1 cellular context compared by ENCODE assay signal in the genomic region with DNA sequence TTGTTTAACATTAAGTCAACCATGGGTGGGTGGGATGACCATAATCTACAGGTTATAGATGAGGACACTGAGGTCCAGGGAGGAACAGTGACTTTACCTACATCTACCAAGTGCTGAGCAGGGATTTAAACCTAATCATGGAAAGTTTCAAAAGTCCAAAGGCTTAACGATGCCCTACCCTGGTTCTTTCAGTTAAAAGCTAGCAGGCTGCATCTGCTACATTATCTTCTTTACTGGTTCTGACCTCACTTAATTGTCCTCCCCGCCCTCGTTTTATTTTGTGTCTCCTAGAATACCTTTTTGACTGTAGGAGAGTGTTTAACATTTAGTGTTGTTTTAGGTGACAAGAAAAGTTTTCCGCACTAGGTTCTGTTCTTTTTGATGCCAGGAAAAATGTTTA.
TF ChIP-seq lines count a peak whose summit lies in the region.

No MANE protein-coding gene starts in this region.

TF ChIP-seq in GM23338, 12 proteins besides CTCF, POLR2A, EP300 and RAD21 (continued from another document):
- TF ChIP-seq, protein P1, sequence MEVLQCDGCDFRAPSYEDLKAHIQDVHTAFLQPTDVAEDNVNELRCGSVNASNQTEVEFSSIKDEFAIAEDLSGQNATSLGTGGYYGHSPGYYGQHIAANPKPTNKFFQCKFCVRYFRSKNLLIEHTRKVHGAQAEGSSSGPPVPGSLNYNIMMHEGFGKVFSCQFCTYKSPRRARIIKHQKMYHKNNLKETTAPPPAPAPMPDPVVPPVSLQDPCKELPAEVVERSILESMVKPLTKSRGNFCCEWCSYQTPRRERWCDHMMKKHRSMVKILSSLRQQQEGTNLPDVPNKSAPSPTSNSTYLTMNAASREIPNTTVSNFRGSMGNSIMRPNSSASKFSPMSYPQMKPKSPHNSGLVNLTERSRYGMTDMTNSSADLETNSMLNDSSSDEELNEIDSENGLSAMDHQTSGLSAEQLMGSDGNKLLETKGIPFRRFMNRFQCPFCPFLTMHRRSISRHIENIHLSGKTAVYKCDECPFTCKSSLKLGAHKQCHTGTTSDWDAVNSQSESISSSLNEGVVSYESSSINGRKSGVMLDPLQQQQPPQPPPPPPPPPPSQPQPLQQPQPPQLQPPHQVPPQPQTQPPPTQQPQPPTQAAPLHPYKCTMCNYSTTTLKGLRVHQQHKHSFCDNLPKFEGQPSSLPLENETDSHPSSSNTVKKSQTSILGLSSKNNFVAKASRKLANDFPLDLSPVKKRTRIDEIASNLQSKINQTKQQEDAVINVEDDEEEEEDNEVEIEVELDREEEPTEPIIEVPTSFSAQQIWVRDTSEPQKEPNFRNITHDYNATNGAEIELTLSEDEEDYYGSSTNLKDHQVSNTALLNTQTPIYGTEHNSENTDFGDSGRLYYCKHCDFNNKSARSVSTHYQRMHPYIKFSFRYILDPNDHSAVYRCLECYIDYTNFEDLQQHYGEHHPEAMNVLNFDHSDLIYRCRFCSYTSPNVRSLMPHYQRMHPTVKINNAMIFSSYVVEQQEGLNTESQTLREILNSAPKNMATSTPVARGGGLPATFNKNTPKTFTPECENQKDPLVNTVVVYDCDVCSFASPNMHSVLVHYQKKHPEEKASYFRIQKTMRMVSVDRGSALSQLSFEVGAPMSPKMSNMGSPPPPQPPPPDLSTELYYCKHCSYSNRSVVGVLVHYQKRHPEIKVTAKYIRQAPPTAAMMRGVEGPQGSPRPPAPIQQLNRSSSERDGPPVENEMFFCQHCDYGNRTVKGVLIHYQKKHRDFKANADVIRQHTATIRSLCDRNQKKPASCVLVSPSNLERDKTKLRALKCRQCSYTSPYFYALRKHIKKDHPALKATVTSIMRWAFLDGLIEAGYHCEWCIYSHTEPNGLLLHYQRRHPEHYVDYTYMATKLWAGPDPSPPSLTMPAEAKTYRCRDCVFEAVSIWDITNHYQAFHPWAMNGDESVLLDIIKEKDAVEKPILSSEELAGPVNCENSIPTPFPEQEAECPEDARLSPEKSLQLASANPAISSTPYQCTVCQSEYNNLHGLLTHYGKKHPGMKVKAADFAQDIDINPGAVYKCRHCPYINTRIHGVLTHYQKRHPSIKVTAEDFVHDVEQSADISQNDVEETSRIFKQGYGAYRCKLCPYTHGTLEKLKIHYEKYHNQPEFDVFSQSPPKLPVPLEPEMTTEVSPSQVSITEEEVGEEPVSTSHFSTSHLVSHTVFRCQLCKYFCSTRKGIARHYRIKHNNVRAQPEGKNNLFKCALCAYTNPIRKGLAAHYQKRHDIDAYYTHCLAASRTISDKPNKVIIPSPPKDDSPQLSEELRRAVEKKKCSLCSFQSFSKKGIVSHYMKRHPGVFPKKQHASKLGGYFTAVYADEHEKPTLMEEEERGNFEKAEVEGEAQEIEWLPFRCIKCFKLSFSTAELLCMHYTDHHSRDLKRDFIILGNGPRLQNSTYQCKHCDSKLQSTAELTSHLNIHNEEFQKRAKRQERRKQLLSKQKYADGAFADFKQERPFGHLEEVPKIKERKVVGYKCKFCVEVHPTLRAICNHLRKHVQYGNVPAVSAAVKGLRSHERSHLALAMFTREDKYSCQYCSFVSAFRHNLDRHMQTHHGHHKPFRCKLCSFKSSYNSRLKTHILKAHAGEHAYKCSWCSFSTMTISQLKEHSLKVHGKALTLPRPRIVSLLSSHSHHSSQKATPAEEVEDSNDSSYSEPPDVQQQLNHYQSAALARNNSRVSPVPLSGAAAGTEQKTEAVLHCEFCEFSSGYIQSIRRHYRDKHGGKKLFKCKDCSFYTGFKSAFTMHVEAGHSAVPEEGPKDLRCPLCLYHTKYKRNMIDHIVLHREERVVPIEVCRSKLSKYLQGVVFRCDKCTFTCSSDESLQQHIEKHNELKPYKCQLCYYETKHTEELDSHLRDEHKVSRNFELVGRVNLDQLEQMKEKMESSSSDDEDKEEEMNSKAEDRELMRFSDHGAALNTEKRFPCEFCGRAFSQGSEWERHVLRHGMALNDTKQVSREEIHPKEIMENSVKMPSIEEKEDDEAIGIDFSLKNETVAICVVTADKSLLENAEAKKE (CRISPR knock-in tag; IDR thresholded peaks at IDR 0.05), result no peak
- TF ChIP-seq STAT1 (IDR thresholded peaks at IDR 0.05; ENCODE audit: unreplicated experiment), result no peak
